10 cellular contexts compared by ENCODE assay signal in the genomic region with DNA sequence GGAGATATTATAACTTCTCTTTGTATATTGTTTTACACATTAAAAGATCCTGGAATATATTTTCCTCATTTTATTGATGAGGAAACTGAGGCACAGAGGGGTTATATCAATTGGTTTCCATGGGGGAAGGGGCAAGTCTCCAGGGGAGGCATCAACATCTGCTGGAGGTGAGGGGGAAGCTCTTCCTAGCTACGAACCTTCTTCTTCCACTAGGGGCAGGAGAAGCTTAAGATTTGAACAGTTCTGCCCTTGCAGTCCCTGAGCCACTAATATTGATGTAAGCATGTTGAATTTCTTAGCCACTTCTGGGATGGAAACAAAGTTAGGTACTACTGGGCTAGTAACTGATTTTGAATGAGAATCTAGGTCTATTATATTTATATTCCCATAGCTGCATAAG.
A peak's percentile ranks its signal among the peaks of the same experiment; 100 is the strongest.
DNase-seq lines count a peak whose midpoint lies in the region; ATAC-seq and TF ChIP-seq lines count a peak whose summit lies in the region.
"Had no signal": no experiment of that assay in that cellular context is flagged by ENCODE, and none has a peak within 500 bp of the region (broad histone marks: within the 10 kb centered on the region; RNA-seq: fewer than 3 reads in every experiment).

No MANE protein-coding gene starts in this region.

- DNase-seq in COLO829 (ENCODE audit: low spot score), result peak; percentile 8
- DNase-seq in NCI-H345 (lab: John Stamatoyannopoulos, UW), result peak; percentile 11
- peak; percentile 0 for DNase-seq in fibroblast of the aortic adventitia (ENCODE audit: low read depth)
- no peak for DNase-seq in effector CD8-positive, alpha-beta T cell (lab: John Stamatoyannopoulos, UW)
- no peak for DNase-seq in activated CD4-positive, alpha-beta T cell treated with anti-CD3 and anti-CD28 coated beads for 1 hour
- no peak for DNase-seq in amygdala (lab: John Stamatoyannopoulos, UW)
- DNase-seq: esophagus squamous epithelium, T-helper 2 cell had no signal

- TF ChIP-seq CTCF in fibroblast of the aortic adventitia (IDR thresholded peaks at IDR 0.05; ENCODE audit: insufficient read depth, low read length), result peak; percentile 38

- peak; percentile 65 for ATAC-seq in GM19395 (IDR thresholded peaks at IDR 0.05; ENCODE audit: unreplicated experiment)
- no peak for ATAC-seq in HG02588 (IDR thresholded peaks at IDR 0.05; ENCODE audit: unreplicated experiment)

- H3K4me3 ChIP-seq in fibroblast of the aortic adventitia (ENCODE audit: low read depth, low read length), result no peak overlapping the region
- H3K4me3 ChIP-seq: esophagus squamous epithelium had no signal

Comparison
In these comparisons a context has a peak if more than half of its experiments do, and no peak if none do; other contexts are left out.
1. DNase-seq: peak in COLO829 (single experiment), NCI-H345 (single experiment) and fibroblast of the aortic adventitia (single experiment); none in effector CD8-positive, alpha-beta T cell (single experiment), activated CD4-positive, alpha-beta T cell treated with anti-CD3 and anti-CD28 coated beads for 1 hour (single experiment) and amygdala (0 of 56).